In the genomic region with DNA sequence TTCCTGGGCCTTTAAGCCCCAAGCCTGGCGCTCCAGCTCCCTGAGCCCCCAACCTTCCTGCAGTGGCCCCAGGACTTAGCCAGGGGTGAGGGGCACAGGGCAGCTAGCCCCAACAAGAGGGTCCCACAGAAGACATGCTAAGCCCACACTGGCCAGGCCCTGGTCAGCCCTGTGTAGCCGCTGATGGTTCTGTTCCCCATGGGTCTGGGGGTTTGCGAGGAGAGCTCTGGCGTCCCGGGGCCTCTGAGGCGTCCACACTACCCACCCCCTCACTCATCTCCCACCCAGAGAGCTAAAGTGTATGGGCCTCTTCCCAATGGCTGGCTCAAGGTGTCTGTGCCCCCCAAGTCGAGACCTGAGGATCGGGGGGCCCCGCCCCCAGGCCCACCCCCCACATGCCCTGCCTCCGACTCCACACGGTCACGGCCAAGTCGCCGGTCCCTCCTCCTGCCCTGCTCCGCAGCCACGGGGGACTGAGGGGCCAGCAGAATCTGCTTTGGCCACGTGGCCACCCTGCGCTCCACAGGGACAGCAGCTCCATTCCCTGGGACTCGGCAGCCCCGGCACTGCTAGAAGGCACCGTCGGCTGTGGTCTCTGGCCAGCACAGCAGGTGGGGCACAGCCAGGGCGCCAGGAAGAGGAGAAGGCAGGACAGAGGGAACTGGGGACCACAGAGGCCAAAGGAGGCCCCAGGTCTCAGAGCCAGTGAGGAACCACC, we compare ENCODE assay signal across 21 cellular contexts. TPM values are rescaled to one million over a fixed set of nuclear protein-coding genes. Genes with fewer than 3 reads are reported as not detected.
A peak's percentile ranks its signal among the peaks of the same experiment; 100 is the strongest.
DNase-seq lines count a peak whose midpoint lies in the region; ATAC-seq and TF ChIP-seq lines count a peak whose summit lies in the region.
"Had no signal": no experiment of that assay in that cellular context is flagged by ENCODE, and none has a peak within 500 bp of the region (broad histone marks: within the 10 kb centered on the region; RNA-seq: fewer than 3 reads in every experiment).

No MANE protein-coding gene starts in this region.

- H3K14ac ChIP-seq in mesenchymal stem cell (ENCODE audit: low read length in 2 of 2), result no peak overlapping the region

- no peak for DNase-seq in activated CD4-positive, alpha-beta T cell treated with anti-CD3 and anti-CD28 coated beads, Interleukin-2, amount 10 ng/mL, durations not matched to agents 24 days and 14 days
- DNase-seq in activated CD4-positive, alpha-beta T cell treated with anti-CD3 and anti-CD28 coated beads, Interleukin-2, amount 50 U/mL, for 4 hours, result no peak
- DNase-seq in CD14-positive monocyte (ENCODE audit: low spot score) (peak; percentile 46), mesenchymal stem cell (no peak), GM19238 (ENCODE audit: insufficient read length, low spot score) (no peak), NCI-H526 treated with DMSO at 0.1 percent for 48 hours (lab: John Stamatoyannopoulos, UW) (no peak)
- no peak for DNase-seq in activated T-helper 1 cell treated with anti-CD3 and anti-CD28 coated beads, Interleukin-12 subunit alpha, Interleukin-12 subunit beta, Interleukin-2, Interleukin-4 antibody, amounts not matched to agents 30 ng/mL and 10 ng/mL and 1 ng/mL, durations not matched to agents 14 hours and 24 hours and 36 hours (ENCODE audit: low spot score)
- DNase-seq: activated naive CD8-positive, alpha-beta T cell treated with anti-CD3 and anti-CD28 coated beads, Interleukin-2, amount 50 U/mL, for 24 hours; activated T-cell treated with anti-CD3 and anti-CD28 coated beads, Interleukin-2, amount 50 U/mL, for 48 hours; Calu3; NCI-H1436 treated with DMSO at 0.1 percent for 48 hours; occipital lobe had no signal

- no peak overlapping the region for H4K91ac ChIP-seq in mesenchymal stem cell (ENCODE audit: low read length)

- H3K27ac ChIP-seq in mesenchymal stem cell (ENCODE audit: low read length, poor library complexity, severe bottlenecking), result no peak overlapping the region

- no peak overlapping the region for H3K4me2 ChIP-seq in mesenchymal stem cell (ENCODE audit: low read length, poor library complexity, severe bottlenecking)

- no peak overlapping the region for H2BK120ac ChIP-seq in mesenchymal stem cell (ENCODE audit: low read depth, low read length)

- H2BK12ac ChIP-seq in mesenchymal stem cell (ENCODE audit: low read length in 2 of 2), result no peak overlapping the region

- H2AK5ac ChIP-seq in mesenchymal stem cell (ENCODE audit: low read length, severe bottlenecking), result peak overlapping the region; percentile 65

- H3K9me3 ChIP-seq in mesenchymal stem cell (ENCODE audit: control insufficient read depth, low read length), result peaks cover 8% of the 10 kb centered on the region

- intact Hi-C loops in activated CD4-positive, alpha-beta T cell treated with anti-CD3 and anti-CD28 coated beads, Interleukin-2, amount 10 ng/mL, durations not matched to agents 24 days and 14 days (cut with micrococcal nuclease), result no loop called here
- intact Hi-C loops in CD14-positive monocyte (cut with micrococcal nuclease), result no loop called here
- intact Hi-C loops in activated T-helper 1 cell treated with anti-CD3 and anti-CD28 coated beads, Interleukin-12 subunit alpha, Interleukin-12 subunit beta, Interleukin-2, Interleukin-4 antibody, amounts not matched to agents 30 ng/mL and 10 ng/mL and 1 ng/mL, durations not matched to agents 14 hours and 24 hours and 36 hours (cut with micrococcal nuclease), result no loop called here

- H3K27ac Mint-ChIP-seq in activated CD4-positive, alpha-beta T cell treated with anti-CD3 and anti-CD28 coated beads, Interleukin-2, amount 10 ng/mL, durations not matched to agents 24 days and 14 days, result peak overlapping the region; percentile 15
- peak overlapping the region in 1 of 7 donors; percentile 45 for H3K27ac Mint-ChIP-seq in CD14-positive monocyte
- H3K27ac Mint-ChIP-seq in activated T-helper 1 cell treated with anti-CD3 and anti-CD28 coated beads, Interleukin-12 subunit alpha, Interleukin-12 subunit beta, Interleukin-2, Interleukin-4 antibody, amounts not matched to agents 30 ng/mL and 10 ng/mL and 1 ng/mL, durations not matched to agents 14 hours and 24 hours and 36 hours, result peak overlapping the region; percentile 40
- H3K27ac Mint-ChIP-seq: activated naive CD8-positive, alpha-beta T cell treated with anti-CD3 and anti-CD28 coated beads, Interleukin-2, amount 50 U/mL, for 24 hours; B cell; IgD-negative memory B cell had no signal

- H3K9ac ChIP-seq in mesenchymal stem cell (ENCODE audit: low read length), result no peak overlapping the region

- H3K79me1 ChIP-seq in mesenchymal stem cell (replicated peaks; ENCODE audit: low read length, poor library complexity, severe bottlenecking), result no peaks in the 10 kb centered on the region

- H2BK15ac ChIP-seq in mesenchymal stem cell (ENCODE audit: low read depth, poor library complexity, severe bottlenecking), result no peak overlapping the region

- no peak overlapping the region for H3K4me3 Mint-ChIP-seq in activated CD4-positive, alpha-beta T cell treated with anti-CD3 and anti-CD28 coated beads, Interleukin-2, amount 10 ng/mL, durations not matched to agents 24 days and 14 days
- no peak overlapping the region for H3K4me3 Mint-ChIP-seq in CD14-positive monocyte
- no peak overlapping the region for H3K4me3 Mint-ChIP-seq in activated T-helper 1 cell treated with anti-CD3 and anti-CD28 coated beads, Interleukin-12 subunit alpha, Interleukin-12 subunit beta, Interleukin-2, Interleukin-4 antibody, amounts not matched to agents 30 ng/mL and 10 ng/mL and 1 ng/mL, durations not matched to agents 14 hours and 24 hours and 36 hours
- H3K4me3 Mint-ChIP-seq: activated naive CD8-positive, alpha-beta T cell treated with anti-CD3 and anti-CD28 coated beads, Interleukin-2, amount 50 U/mL, for 24 hours; B cell had no signal

- no peak overlapping the region for H4K8ac ChIP-seq in mesenchymal stem cell (ENCODE audit: low read length)

- peaks cover 0 to 32% of the 10 kb centered on the region in 2 experiments for H3K27me3 ChIP-seq in mesenchymal stem cell (ENCODE audit: control insufficient read depth in 1 of 2, insufficient read depth in 1 of 2, low read length in 2 of 2)

- H3K4ac ChIP-seq in mesenchymal stem cell (ENCODE audit: low read depth in 1 of 2, low read length in 2 of 2), result no peak overlapping the region

- no peak overlapping the region for H2BK5ac ChIP-seq in mesenchymal stem cell (ENCODE audit: low read depth, low read length, poor library complexity, severe bottlenecking)

- H2AFZ ChIP-seq in mesenchymal stem cell (ENCODE audit: low read depth, low read length), result no peak overlapping the region

- H3K23ac ChIP-seq in mesenchymal stem cell (ENCODE audit: low read length in 2 of 2), result no peak overlapping the region

- 84% methylated on average over 23 of the region's 23 CpGs for WGBS in mesenchymal stem cell

- peaks cover 7% of the 10 kb centered on the region for H3K9me3 Mint-ChIP-seq in activated CD4-positive, alpha-beta T cell treated with anti-CD3 and anti-CD28 coated beads, Interleukin-2, amount 10 ng/mL, durations not matched to agents 24 days and 14 days
- peaks cover 10 to 20% (median 18%) of the 10 kb centered on the region in 7 donors for H3K9me3 Mint-ChIP-seq in CD14-positive monocyte
- H3K9me3 Mint-ChIP-seq in activated T-helper 1 cell treated with anti-CD3 and anti-CD28 coated beads, Interleukin-12 subunit alpha, Interleukin-12 subunit beta, Interleukin-2, Interleukin-4 antibody, amounts not matched to agents 30 ng/mL and 10 ng/mL and 1 ng/mL, durations not matched to agents 14 hours and 24 hours and 36 hours, result peaks cover 18% of the 10 kb centered on the region

- no peak for TF ChIP-seq CTCF in CD14-positive monocyte (IDR thresholded peaks at IDR 0.05)

- H3K4me3 ChIP-seq in mesenchymal stem cell (ENCODE audit: insufficient read depth in 1 of 2, low read depth in 1 of 2, low read length in 2 of 2), result no peak overlapping the region

- peaks cover 7% of the 10 kb centered on the region for H3K4me1 Mint-ChIP-seq in activated CD4-positive, alpha-beta T cell treated with anti-CD3 and anti-CD28 coated beads, Interleukin-2, amount 10 ng/mL, durations not matched to agents 24 days and 14 days
- H3K4me1 Mint-ChIP-seq in CD14-positive monocyte, result no peaks in the 10 kb centered on the region
- H3K4me1 Mint-ChIP-seq in activated T-helper 1 cell treated with anti-CD3 and anti-CD28 coated beads, Interleukin-12 subunit alpha, Interleukin-12 subunit beta, Interleukin-2, Interleukin-4 antibody, amounts not matched to agents 30 ng/mL and 10 ng/mL and 1 ng/mL, durations not matched to agents 14 hours and 24 hours and 36 hours (ENCODE audit: low read depth), result peaks cover 6% of the 10 kb centered on the region

- no peak for ATAC-seq in HG03571 (IDR thresholded peaks at IDR 0.05; ENCODE audit: unreplicated experiment)
- ATAC-seq: activated naive CD8-positive, alpha-beta T cell treated with anti-CD3 and anti-CD28 coated beads, Interleukin-2, amount 50 U/mL, for 24 hours; left lobe of liver had no signal

- H3K36me3 ChIP-seq in mesenchymal stem cell (ENCODE audit: control insufficient read depth in 1 of 2, insufficient read depth in 2 of 2, low read depth in 1 of 2, low read length in 2 of 2), result no peaks in the 10 kb centered on the region

- peaks cover 30% of the 10 kb centered on the region for H3K4me1 ChIP-seq in mesenchymal stem cell (ENCODE audit: control insufficient read depth, insufficient read depth, low read depth, low read length)

- peaks cover 20% of the 10 kb centered on the region for H3K36me3 Mint-ChIP-seq in activated CD4-positive, alpha-beta T cell treated with anti-CD3 and anti-CD28 coated beads, Interleukin-2, amount 10 ng/mL, durations not matched to agents 24 days and 14 days (ENCODE audit: low read depth)
- H3K36me3 Mint-ChIP-seq in CD14-positive monocyte, result no peaks in the 10 kb centered on the region
- H3K36me3 Mint-ChIP-seq in activated T-helper 1 cell treated with anti-CD3 and anti-CD28 coated beads, Interleukin-12 subunit alpha, Interleukin-12 subunit beta, Interleukin-2, Interleukin-4 antibody, amounts not matched to agents 30 ng/mL and 10 ng/mL and 1 ng/mL, durations not matched to agents 14 hours and 24 hours and 36 hours (ENCODE audit: low read depth), result peaks cover 24% of the 10 kb centered on the region

- peak overlapping the region in 1 of 2 experiments; percentile 2 for H3K18ac ChIP-seq in mesenchymal stem cell (ENCODE audit: low read depth in 1 of 2, low read length in 2 of 2)

- no peaks in the 10 kb centered on the region for H3K27me3 Mint-ChIP-seq in activated CD4-positive, alpha-beta T cell treated with anti-CD3 and anti-CD28 coated beads, Interleukin-2, amount 10 ng/mL, durations not matched to agents 24 days and 14 days
- H3K27me3 Mint-ChIP-seq in CD14-positive monocyte (ENCODE audit: low read depth in 3 of 3), result peaks cover 14 to 38% (median 20%) of the 10 kb centered on the region in 3 donors
- H3K27me3 Mint-ChIP-seq in activated T-helper 1 cell treated with anti-CD3 and anti-CD28 coated beads, Interleukin-12 subunit alpha, Interleukin-12 subunit beta, Interleukin-2, Interleukin-4 antibody, amounts not matched to agents 30 ng/mL and 10 ng/mL and 1 ng/mL, durations not matched to agents 14 hours and 24 hours and 36 hours (ENCODE audit: insufficient read depth), result no peaks in the 10 kb centered on the region
- H3K27me3 Mint-ChIP-seq: activated naive CD8-positive, alpha-beta T cell treated with anti-CD3 and anti-CD28 coated beads, Interleukin-2, amount 50 U/mL, for 24 hours; B cell; IgD-negative memory B cell had no signal

RNA-seq across cellular contexts. Expression of a gene that starts 7.8 kb away (rescaled TPM):
- total RNA-seq in activated CD4-positive, alpha-beta T cell treated with anti-CD3 and anti-CD28 coated beads, Interleukin-2, amount 10 ng/mL, durations not matched to agents 24 days and 14 days, result 250 and 254 TPM in 2 replicates
- polyA plus RNA-seq in CD14-positive monocyte, result not detected
- 350 and 356 TPM in 2 replicates for total RNA-seq in activated T-helper 1 cell treated with anti-CD3 and anti-CD28 coated beads, Interleukin-12 subunit alpha, Interleukin-12 subunit beta, Interleukin-2, Interleukin-4 antibody, amounts not matched to agents 30 ng/mL and 10 ng/mL and 1 ng/mL, durations not matched to agents 14 hours and 24 hours and 36 hours
- polyA plus RNA-seq in mesenchymal stem cell (2013, experiment 1 of 2), result not detected
- not detected for polyA plus RNA-seq in mesenchymal stem cell (2013, experiment 2 of 2)
- total RNA-seq: A172, bronchial epithelial cell, Calu3, endothelial cell of umbilical vein, left lobe of liver, MCF 10A, occipital lobe, temporal lobe had no signal
- polyA plus RNA-seq: endothelial cell of umbilical vein had no signal

RNA-seq across cellular contexts. Expression of a gene that starts 15.4 kb away (rescaled TPM):
- 692 and 702 TPM in 2 replicates for total RNA-seq in activated CD4-positive, alpha-beta T cell treated with anti-CD3 and anti-CD28 coated beads, Interleukin-2, amount 10 ng/mL, durations not matched to agents 24 days and 14 days
- polyA plus RNA-seq in CD14-positive monocyte, result not detected
- total RNA-seq in activated T-helper 1 cell treated with anti-CD3 and anti-CD28 coated beads, Interleukin-12 subunit alpha, Interleukin-12 subunit beta, Interleukin-2, Interleukin-4 antibody, amounts not matched to agents 30 ng/mL and 10 ng/mL and 1 ng/mL, durations not matched to agents 14 hours and 24 hours and 36 hours, result 788 and 811 TPM in 2 replicates
- 0.04 TPM for polyA plus RNA-seq in mesenchymal stem cell (2013, experiment 1 of 2)
- polyA plus RNA-seq in mesenchymal stem cell (2013, experiment 2 of 2), result 0.05 TPM
- total RNA-seq: A172, bronchial epithelial cell, Calu3, MCF 10A, occipital lobe, temporal lobe had no signal
- polyA plus RNA-seq: IgD-negative memory B cell had no signal

RNA-seq across cellular contexts. Expression of a gene that starts 24.9 kb away (rescaled TPM):
- total RNA-seq in activated CD4-positive, alpha-beta T cell treated with anti-CD3 and anti-CD28 coated beads, Interleukin-2, amount 10 ng/mL, durations not matched to agents 24 days and 14 days, result not detected in 2 replicates
- under 1 TPM in 1 of 2 donors, not detected in 1; 0.06 TPM for polyA plus RNA-seq in CD14-positive monocyte
- total RNA-seq in activated T-helper 1 cell treated with anti-CD3 and anti-CD28 coated beads, Interleukin-12 subunit alpha, Interleukin-12 subunit beta, Interleukin-2, Interleukin-4 antibody, amounts not matched to agents 30 ng/mL and 10 ng/mL and 1 ng/mL, durations not matched to agents 14 hours and 24 hours and 36 hours, result 0.10 and 0.15 TPM in 2 replicates
- polyA plus RNA-seq in mesenchymal stem cell (2013, experiment 1 of 2), result not detected
- not detected for polyA plus RNA-seq in mesenchymal stem cell (2013, experiment 2 of 2)
- total RNA-seq: A172, bronchial epithelial cell, endothelial cell of umbilical vein, left lobe of liver, MCF 10A, occipital lobe, temporal lobe had no signal
- polyA plus RNA-seq: endothelial cell of umbilical vein, IgD-negative memory B cell had no signal

RNA-seq across cellular contexts. Expression of a gene that starts 33.2 kb away (rescaled TPM):
- total RNA-seq in activated CD4-positive, alpha-beta T cell treated with anti-CD3 and anti-CD28 coated beads, Interleukin-2, amount 10 ng/mL, durations not matched to agents 24 days and 14 days, result 175 and 194 TPM in 2 replicates
- polyA plus RNA-seq in CD14-positive monocyte, result 10 to 100 TPM; 81.7 to 89.0 TPM
- total RNA-seq in activated T-helper 1 cell treated with anti-CD3 and anti-CD28 coated beads, Interleukin-12 subunit alpha, Interleukin-12 subunit beta, Interleukin-2, Interleukin-4 antibody, amounts not matched to agents 30 ng/mL and 10 ng/mL and 1 ng/mL, durations not matched to agents 14 hours and 24 hours and 36 hours, result 202 TPM in 2 replicates
- 239 TPM for polyA plus RNA-seq in mesenchymal stem cell (2013, experiment 1 of 2)
- 241 TPM for polyA plus RNA-seq in mesenchymal stem cell (2013, experiment 2 of 2)

RNA-seq across cellular contexts. Expression of a gene that starts 33.5 kb away (rescaled TPM):
- total RNA-seq in activated CD4-positive, alpha-beta T cell treated with anti-CD3 and anti-CD28 coated beads, Interleukin-2, amount 10 ng/mL, durations not matched to agents 24 days and 14 days, result 42.5 and 43.2 TPM in 2 replicates
- polyA plus RNA-seq in CD14-positive monocyte, result 1 to 10 TPM; 1.9 to 8.8 TPM
- 45.9 and 46.3 TPM in 2 replicates for total RNA-seq in activated T-helper 1 cell treated with anti-CD3 and anti-CD28 coated beads, Interleukin-12 subunit alpha, Interleukin-12 subunit beta, Interleukin-2, Interleukin-4 antibody, amounts not matched to agents 30 ng/mL and 10 ng/mL and 1 ng/mL, durations not matched to agents 14 hours and 24 hours and 36 hours
- polyA plus RNA-seq in mesenchymal stem cell (2013, experiment 1 of 2), result 24.3 TPM
- 24.2 TPM for polyA plus RNA-seq in mesenchymal stem cell (2013, experiment 2 of 2)
